1 cellular context compared by ENCODE assay signal in genomic region chr15:96417760-96418130, GRCh38.
TF ChIP-seq lines count a peak whose summit lies in the region.

No MANE protein-coding gene starts in this region.

TF ChIP-seq in K562, 482 proteins besides CTCF, POLR2A, EP300 and RAD21 (continued from another document):
- no peak for TF ChIP-seq CUX1 (CRISPR knock-in tag; IDR thresholded peaks at IDR 0.05)
- TF ChIP-seq PKNOX1 (IDR thresholded peaks at IDR 0.05), result no peak
- TF ChIP-seq CBX2 (IDR thresholded peaks at IDR 0.05; ENCODE audit: insufficient read depth, low read length, poor library complexity, severe bottlenecking), result peak; percentile 41
- no peak for TF ChIP-seq SMARCE1 (IDR thresholded peaks at IDR 0.05)
- TF ChIP-seq C11orf30 (IDR thresholded peaks at IDR 0.05; ENCODE audit: low read depth), result no peak
- TF ChIP-seq ZNF398 (CRISPR knock-in tag; IDR thresholded peaks at IDR 0.05), result no peak
- TF ChIP-seq STAG1 (CRISPR knock-in tag; IDR thresholded peaks at IDR 0.05; ENCODE audit: borderline replicate concordance), result no peak
- no peak for TF ChIP-seq MAFK (IDR thresholded peaks at IDR 0.05; ENCODE audit: low read length)
- peak; percentile 31 for TF ChIP-seq CBX8 (IDR thresholded peaks at IDR 0.05; ENCODE audit: borderline replicate concordance, extremely low read depth, low read depth, low read length, poor library complexity, severe bottlenecking)
- no peak for TF ChIP-seq ARNT (IDR thresholded peaks at IDR 0.05)
TF ChIP-seq in K562: peak in this region for 2.
